20 cellular contexts compared by ENCODE assay signal in genomic region chr1:167165219-167165618, GRCh38.
"Had no signal": no experiment of that assay in that cellular context is flagged by ENCODE, and none has a peak within 500 bp of the region (broad histone marks: within the 10 kb centered on the region; RNA-seq: fewer than 3 reads in every experiment).

No MANE protein-coding gene starts in this region.

- H3K36me3 Mint-ChIP-seq: activated CD4-positive, alpha-beta memory T cell treated with anti-CD3 and anti-CD28 coated beads for 36 hours; activated naive CD4-positive, alpha-beta T cell treated with anti-CD3 and anti-CD28 coated beads, Interleukin-2, amount 50 U/mL, for 24 hours; memory B cell had no signal

- H3K27ac Mint-ChIP-seq: activated CD4-positive, alpha-beta memory T cell treated with anti-CD3 and anti-CD28 coated beads for 36 hours; activated naive CD4-positive, alpha-beta T cell treated with anti-CD3 and anti-CD28 coated beads, Interleukin-2, amount 50 U/mL, for 24 hours; memory B cell had no signal

- H3K4me1 Mint-ChIP-seq: memory B cell had no signal

- ATAC-seq: heart left ventricle, left cardiac atrium had no signal

- H3K4me3 ChIP-seq: dorsolateral prefrontal cortex, esophagus squamous epithelium, heart left ventricle, spleen, thoracic aorta, upper lobe of left lung had no signal

- H3K4me1 ChIP-seq: esophagus squamous epithelium, spleen, upper lobe of left lung had no signal

- H3K27me3 ChIP-seq: dorsolateral prefrontal cortex, upper lobe of left lung had no signal

- H3K27ac ChIP-seq: dorsolateral prefrontal cortex, esophagus squamous epithelium, heart left ventricle, spleen, thoracic aorta, upper lobe of left lung had no signal

- H3K9me3 Mint-ChIP-seq: activated naive CD4-positive, alpha-beta T cell treated with anti-CD3 and anti-CD28 coated beads, Interleukin-2, amount 50 U/mL, for 24 hours; memory B cell; neural crest cell had no signal

- H3K9me3 ChIP-seq: esophagus squamous epithelium, thoracic aorta had no signal

- DNase-seq: activated CD4-positive, alpha-beta memory T cell treated with anti-CD3 and anti-CD28 coated beads for 36 hours; activated CD4-positive, alpha-beta T cell treated with anti-CD3 and anti-CD28 coated beads for 4 hours; activated CD4-positive, CD25-positive, alpha-beta regulatory T cell; activated effector memory CD4-positive, alpha-beta T cell treated with anti-CD3 and anti-CD28 coated beads, Interleukin-2, amount 50 U/mL, for 16 hours; activated T-cell treated with anti-CD3 and anti-CD28 coated beads for 4 hours; aorta; central memory CD4-positive, alpha-beta T cell; dorsolateral prefrontal cortex; esophagus squamous epithelium; heart left ventricle; left cardiac atrium; spleen; stimulated activated CD4-positive, alpha-beta T cell treated with anti-CD3 and anti-CD28 coated beads, Interleukin-4, amount 100 ng/mL, for 24 hours; stimulated activated naive CD4-positive, alpha-beta T cell treated with Interleukin-2 at 50 U/mL for 16 hours; T-helper 9 cell; upper lobe of left lung had no signal

- H3K4me3 Mint-ChIP-seq: activated CD4-positive, alpha-beta memory T cell treated with anti-CD3 and anti-CD28 coated beads for 36 hours; activated naive CD4-positive, alpha-beta T cell treated with anti-CD3 and anti-CD28 coated beads, Interleukin-2, amount 50 U/mL, for 24 hours; memory B cell; neural crest cell had no signal

- H3K36me3 ChIP-seq: esophagus squamous epithelium, heart left ventricle, spleen, thoracic aorta, upper lobe of left lung had no signal
